17 cellular contexts compared by ENCODE assay signal in genomic region chr2:215218587-215219577, GRCh38.
DNase-seq lines count a peak whose midpoint lies in the region; ATAC-seq, FAIRE-seq and TF ChIP-seq lines count a peak whose summit lies in the region.
"Had no signal": no experiment of that assay in that cellular context is flagged by ENCODE, and none has a peak within 500 bp of the region (broad histone marks: within the 10 kb centered on the region; RNA-seq: fewer than 3 reads in every experiment).

No MANE protein-coding gene starts in this region.

- H4K20me1 ChIP-seq in SK-N-SH (ENCODE audit: insufficient read depth): no peaks in the 10 kb centered on the region

- H3K4me1 Mint-ChIP-seq in osteocyte (ENCODE audit: unreplicated experiment): peaks cover 2% of the 10 kb centered on the region
- H3K4me1 Mint-ChIP-seq: naive B cell had no signal

- H3K9me3 ChIP-seq in A549 (no peaks in the 10 kb centered on the region), SK-N-MC (ENCODE audit: low read depth, low read length) (no peaks in the 10 kb centered on the region), SK-N-SH (no peaks in the 10 kb centered on the region)
- H3K9me3 ChIP-seq: ovary, uterus had no signal

- no peaks in the 10 kb centered on the region for H3K9me2 ChIP-seq in SK-N-SH

- H3K79me2 ChIP-seq in SK-N-SH (ENCODE audit: insufficient read depth): no peaks in the 10 kb centered on the region

- H3K4me3 Mint-ChIP-seq in osteocyte (ENCODE audit: unreplicated experiment): no peak overlapping the region
- H3K4me3 Mint-ChIP-seq: effector memory CD8-positive, alpha-beta T cell; naive B cell; T-helper 2 cell treated with Interferon-gamma antibody and Interleukin-4, amounts not matched to agents 5 μg/mL and 100 μg/mL, for 36 hours had no signal

- 60% methylated on average over 12 of the region's 32 CpGs for WGBS in A549 (ENCODE audit: missing lambda C conversion rate)
- 61% methylated on average over 10 of the region's 32 CpGs for WGBS in SK-N-SH (ENCODE audit: low lambda C conversion rate)

- POLR2A ChIA-PET in A549 (lab: Yijun Ruan, JAX) (no interaction called here), SK-N-SH (lab: Yijun Ruan, JAX) (no interaction called here)

- CTCF ChIA-PET in A549 (lab: Yijun Ruan, JAX) (no interaction called here), SK-N-SH (lab: Yijun Ruan, JAX) (no interaction called here)

- TF ChIP-seq CTCF in A549 (IDR thresholded peaks at IDR 0.05) (no peak), foreskin fibroblast (IDR thresholded peaks at IDR 0.05; ENCODE audit: low read depth, low read length) (no peak), osteocyte (IDR thresholded peaks at IDR 0.05) (no peak), SK-N-SH (IDR thresholded peaks at IDR 0.05) (no peak)

- ATAC-seq in A549 (no peak), GM18505 (IDR thresholded peaks at IDR 0.05; ENCODE audit: unreplicated experiment) (no peak)
- ATAC-seq: activated CD4-positive, CD25-positive, alpha-beta regulatory T cell treated with anti-CD3 and anti-CD28 coated beads, Interleukin-2, amount 50 U/mL, for 24 hours; effector memory CD8-positive, alpha-beta T cell had no signal

- H3K9me3 Mint-ChIP-seq in osteocyte (ENCODE audit: unreplicated experiment): no peaks in the 10 kb centered on the region
- H3K9me3 Mint-ChIP-seq: effector memory CD8-positive, alpha-beta T cell; T-helper 2 cell treated with Interferon-gamma antibody and Interleukin-4, amounts not matched to agents 5 μg/mL and 100 μg/mL, for 36 hours had no signal

- H3K27ac Mint-ChIP-seq in osteocyte (ENCODE audit: unreplicated experiment): no peak overlapping the region
- H3K27ac Mint-ChIP-seq: effector memory CD8-positive, alpha-beta T cell; naive B cell; T-helper 2 cell treated with Interferon-gamma antibody and Interleukin-4, amounts not matched to agents 5 μg/mL and 100 μg/mL, for 36 hours had no signal

- H3K4me3 ChIP-seq in A549 (no peak overlapping the region), SK-N-MC (no peak overlapping the region), foreskin fibroblast (ENCODE audit: low read depth in 1 of 2, low read length in 2 of 2) (no peak overlapping the region), SK-N-SH (ENCODE audit: low read depth in 2 of 2, low read length in 1 of 2) (no peak overlapping the region)
- H3K4me3 ChIP-seq: lung, ovary, sigmoid colon, uterus had no signal

- no peak for TF ChIP-seq RAD21 in A549 (conservative IDR thresholded peaks at IDR 0.05 in 1 of 2, IDR thresholded peaks at IDR 0.05 in 1 of 2)
- no peak for TF ChIP-seq RAD21 in SK-N-SH (IDR thresholded peaks at IDR 0.05; ENCODE audit: low read length)

- H3K27ac ChIP-seq in A549 (no peak overlapping the region), SK-N-MC (no peak overlapping the region), SK-N-SH (ENCODE audit: low read depth in 2 of 2, low read length in 1 of 2) (no peak overlapping the region)
- H3K27ac ChIP-seq: ovary, sigmoid colon, uterus had no signal

- H3K27me3 ChIP-seq in SK-N-SH (ENCODE audit: insufficient read depth): no peaks in the 10 kb centered on the region
- H3K27me3 ChIP-seq: ovary, sigmoid colon, uterus had no signal

- no peaks in the 10 kb centered on the region for H3K36me3 ChIP-seq in SK-N-MC (ENCODE audit: insufficient read depth, low read length)
- H3K36me3 ChIP-seq in SK-N-SH (replicated peaks in 1 of 2; ENCODE audit: control insufficient read depth in 1 of 2, insufficient read depth in 2 of 2, low read length in 1 of 2): no peaks in the 10 kb centered on the region
- H3K36me3 ChIP-seq: ovary, sigmoid colon, uterus had no signal

- H3K4me2 ChIP-seq in A549 (no peak overlapping the region), SK-N-SH (no peak overlapping the region)

- H3K27me3 Mint-ChIP-seq in osteocyte (ENCODE audit: unreplicated experiment): peaks cover 31% of the 10 kb centered on the region
- H3K27me3 Mint-ChIP-seq: naive B cell had no signal

- no peak overlapping the region for H2AFZ ChIP-seq in SK-N-SH (ENCODE audit: low read depth)

- FAIRE-seq in A549 (lab: Jason Lieb, UNC): no peak

- H3F3A ChIP-seq in SK-N-SH (replicated peaks; ENCODE audit: insufficient read depth): no peaks in the 10 kb centered on the region

- TF ChIP-seq EP300 in A549 (IDR thresholded peaks at IDR 0.05): no peak
- TF ChIP-seq EP300 in SK-N-SH (IDR thresholded peaks at IDR 0.05; ENCODE audit: borderline replicate concordance in 1 of 2, low read depth in 1 of 2, low read length in 1 of 2): no peak

- DNase-seq in A549 (ENCODE audit: low read depth in 1 of 2, low spot score in 1 of 2) (no peak), HT1080 (ENCODE audit: low read depth) (peak; percentile 4), SK-N-MC (ENCODE audit: low read depth, low spot score) (peak; percentile 34), foreskin fibroblast (peak; percentile 2 to 42), osteocyte (ENCODE audit: extremely low spot score, unreplicated experiment) (no peak), SK-N-SH (no peak), H4 (ENCODE audit: low spot score) (no peak)
- DNase-seq: effector memory CD8-positive, alpha-beta T cell; naive B cell; ovary; SIG-M5; sigmoid colon; uterus had no signal

- H3K36me3 Mint-ChIP-seq in osteocyte (ENCODE audit: unreplicated experiment): no peaks in the 10 kb centered on the region
- H3K36me3 Mint-ChIP-seq: naive B cell had no signal

- H3K4me1 ChIP-seq in A549 (no peaks in the 10 kb centered on the region), SK-N-SH (ENCODE audit: control insufficient read depth in 1 of 2, insufficient read depth in 2 of 2, low read depth in 1 of 2, low read length in 1 of 2) (no peaks in the 10 kb centered on the region)
- H3K4me1 ChIP-seq: sigmoid colon, uterus had no signal

- H3K9ac ChIP-seq in SK-N-MC (ENCODE audit: insufficient read length) (no peak overlapping the region), SK-N-SH (no peak overlapping the region)

- TF ChIP-seq POLR2A in A549 (IDR thresholded peaks at IDR 0.05; ENCODE audit: low read length): no peak
- TF ChIP-seq POLR2A in GM18505 (IDR thresholded peaks at IDR 0.05; ENCODE audit: borderline replicate concordance, extremely low read depth, insufficient read depth, insufficient read length): no peak

TF ChIP-seq in A549, 52 proteins besides CTCF, POLR2A, EP300 and RAD21:
- TF ChIP-seq CEBPB (IDR thresholded peaks at IDR 0.05): peak; percentile 28 to 53; a peak in 2 of 4 replicates
- no peak for TF ChIP-seq HOXB5 (CRISPR knock-in tag; IDR thresholded peaks at IDR 0.05)

TF ChIP-seq in SK-N-SH, 30 proteins besides CTCF, POLR2A, EP300 and RAD21:
- TF ChIP-seq MEF2A (IDR thresholded peaks at IDR 0.05; ENCODE audit: borderline replicate concordance, low read depth): no peak
- TF ChIP-seq POLR2AphosphoS5 (IDR thresholded peaks at IDR 0.05; ENCODE audit: low read depth, low read length): no peak
- no peak for TF ChIP-seq SMC3 (IDR thresholded peaks at IDR 0.05; ENCODE audit: low read depth, low read length)
- no peak for TF ChIP-seq RFX5 (IDR thresholded peaks at IDR 0.05; ENCODE audit: low read length)
- TF ChIP-seq GATA2 (CRISPR knock-in tag; IDR thresholded peaks at IDR 0.05): no peak
- TF ChIP-seq REST (IDR thresholded peaks at IDR 0.05; ENCODE audit: low read depth, low read length): no peak
- TF ChIP-seq NRF1 (IDR thresholded peaks at IDR 0.05; ENCODE audit: low read depth, low read length): no peak
- TF ChIP-seq ZBTB33 (IDR thresholded peaks at IDR 0.05; ENCODE audit: borderline replicate concordance, low read depth): no peak
- TF ChIP-seq USF1 (IDR thresholded peaks at IDR 0.05; ENCODE audit: borderline replicate concordance, low read depth): no peak

Comparison
In these comparisons a context has a peak if more than half of its experiments do, and no peak if none do; other contexts are left out.
1. DNase-seq: peak in HT1080 (single experiment), SK-N-MC (single experiment) and foreskin fibroblast (2 of 2); none in A549 (0 of 2), osteocyte (single experiment), SK-N-SH (single experiment) and H4 (single experiment).